In the genomic region with DNA sequence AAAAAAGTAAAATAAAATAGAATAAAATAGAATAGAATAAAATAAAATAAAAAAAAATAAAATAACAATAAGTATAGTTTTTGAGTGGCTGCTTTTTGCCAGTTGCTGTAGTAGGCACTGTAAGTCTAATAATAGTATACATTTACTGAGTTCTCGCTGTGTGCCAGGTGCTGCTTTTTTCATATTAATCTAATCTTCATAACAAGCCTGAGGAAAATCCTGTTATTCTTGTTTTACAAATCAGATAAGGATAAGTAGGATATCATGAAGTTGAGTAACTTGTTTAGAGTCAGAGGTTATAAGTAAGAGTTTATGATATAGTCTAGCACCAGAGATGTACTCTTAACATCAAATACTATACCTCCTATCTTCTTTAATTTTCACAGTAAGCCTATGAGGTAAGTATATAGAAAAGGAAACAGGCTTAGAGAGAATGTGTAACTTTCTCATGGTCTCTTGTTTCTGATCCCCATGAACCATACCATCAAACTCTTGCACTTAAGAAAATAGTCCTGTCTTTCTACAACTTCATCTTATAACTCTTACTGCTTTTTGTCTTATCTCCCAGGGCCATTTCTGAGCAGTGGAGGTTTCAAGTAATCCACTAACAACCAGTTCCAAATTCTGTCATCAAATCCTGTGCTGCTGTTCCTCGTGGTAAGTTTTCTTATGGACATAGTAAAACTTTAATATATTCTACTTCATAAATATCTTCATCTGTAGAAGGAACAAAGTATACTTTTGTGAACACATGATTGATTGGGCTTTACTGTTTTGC, we compare ENCODE assay signal across 20 cellular contexts.
"Had no signal": no experiment of that assay in that cellular context is flagged by ENCODE, and none has a peak within 500 bp of the region (broad histone marks: within the 10 kb centered on the region; RNA-seq: fewer than 3 reads in every experiment).

No MANE protein-coding gene starts in this region.

- H3K4me3 ChIP-seq: lower lobe of right lung, psoas muscle, sigmoid colon, thoracic aorta had no signal

- H3K27me3 ChIP-seq: sigmoid colon had no signal

- H3K9me3 ChIP-seq: lower lobe of right lung, psoas muscle, sigmoid colon, thoracic aorta had no signal

- DNase-seq: activated B cell treated with CpG ODN at 0.5 μM for 24 hours; activated CD4-positive, alpha-beta T cell treated with anti-CD3 and anti-CD28 coated beads, Interleukin-2, amount 10 ng/mL, durations not matched to agents 24 days and 14 days; activated T-cell treated with anti-CD3 and anti-CD28 coated beads for 4 hours; amniotic stem cell; effector memory CD8-positive, alpha-beta T cell; erythroblast; hippocampal formation; kidney glomerular epithelial cell; lower lobe of right lung; natural killer cell; nucleus accumbens; psoas muscle; sigmoid colon; stimulated activated CD4-positive, alpha-beta T cell treated with anti-CD3 and anti-CD28 coated beads, Interleukin-4, amount 100 ng/mL, for 1 hour; stimulated activated CD8-positive, alpha-beta memory T cell treated with anti-CD3 and anti-CD28 coated beads, Interleukin-4, amount 100 ng/mL, for 48 hours; stimulated activated naive CD8-positive, alpha-beta T cell treated with anti-CD3 and anti-CD28 coated beads, Interleukin-15, amount 100 ng/mL, for 72 hours; T-helper 1 cell had no signal

- ATAC-seq: activated T-helper 17 cell treated with anti-CD3 and anti-CD28 coated beads, Interleukin-2, amount 50 U/mL, for 72 hours; effector memory CD8-positive, alpha-beta T cell; lower lobe of right lung; natural killer cell; psoas muscle; stimulated activated naive CD8-positive, alpha-beta T cell treated with anti-CD3 and anti-CD28 coated beads, Interleukin-15, amount 100 ng/mL, for 72 hours had no signal

- H3K4me1 ChIP-seq: lower lobe of right lung, psoas muscle, sigmoid colon had no signal

- FAIRE-seq: urothelium cell line had no signal

- H3K27ac ChIP-seq: lower lobe of right lung, psoas muscle, sigmoid colon, thoracic aorta had no signal

- H3K36me3 ChIP-seq: lower lobe of right lung, thoracic aorta had no signal
